8 cellular contexts compared by ENCODE assay signal in the genomic region with DNA sequence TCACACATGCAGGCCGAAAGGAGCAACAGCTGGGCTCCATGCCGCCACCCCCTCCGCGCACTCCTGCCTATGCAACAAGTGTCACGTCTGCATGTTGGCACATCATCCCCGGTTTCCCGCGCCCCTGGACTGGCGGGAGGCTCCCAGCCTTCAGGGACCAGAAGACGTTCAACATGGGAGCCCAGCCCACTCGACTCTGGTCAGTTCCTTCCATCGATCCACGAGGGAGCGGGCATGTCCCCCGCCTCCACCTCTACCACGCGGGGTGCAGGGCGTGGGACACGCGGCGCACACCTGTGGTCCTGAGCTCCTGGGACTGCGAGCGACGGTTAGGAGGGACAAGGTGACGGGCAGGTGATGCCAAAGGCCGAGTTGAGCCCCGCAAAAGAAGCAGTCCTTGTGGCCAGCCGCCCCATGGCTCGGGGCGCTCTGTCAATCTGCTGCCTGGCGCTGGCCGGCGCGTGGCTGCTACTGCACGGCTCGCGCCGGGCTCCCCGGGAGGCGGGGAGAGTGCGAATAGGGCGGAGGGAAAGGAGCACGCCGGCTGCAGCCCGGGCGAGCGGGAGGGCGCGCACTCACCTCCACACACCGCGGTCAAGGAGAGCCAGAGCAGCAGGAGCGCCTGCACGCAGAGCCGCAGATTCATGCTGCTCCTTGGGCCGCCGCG. TPM values are rescaled to one million over a fixed set of nuclear protein-coding genes. Genes with fewer than 3 reads are reported as not detected.
DNase-seq lines count a peak whose midpoint lies in the region; ATAC-seq and TF ChIP-seq lines count a peak whose summit lies in the region.

No MANE protein-coding gene starts in this region.

- H3K9ac ChIP-seq in BLaER1: peak overlapping the region; percentile 38; the same call in 1 of the 2 replicates

- H3K4me2 ChIP-seq in BLaER1: peak overlapping the region; percentile 81

- no peaks in the 10 kb centered on the region for H3K9me3 Mint-ChIP-seq in stimulated activated naive CD8-positive, alpha-beta T cell treated with anti-CD3 and anti-CD28 coated beads, Interleukin-15, amount 100 ng/mL, for 72 hours

- no peak overlapping the region for H3K27ac Mint-ChIP-seq in stimulated activated naive CD8-positive, alpha-beta T cell treated with anti-CD3 and anti-CD28 coated beads, Interleukin-15, amount 100 ng/mL, for 72 hours

- peak; percentile 54 for DNase-seq in M059J (ENCODE audit: low read depth)
- no peak for DNase-seq in astrocyte of the spinal cord (ENCODE audit: low read depth, low spot score)
- no peak for DNase-seq in kidney epithelial cell (ENCODE audit: low read depth)
- DNase-seq in stimulated activated naive CD8-positive, alpha-beta T cell treated with anti-CD3 and anti-CD28 coated beads, Interleukin-15, amount 100 ng/mL, for 72 hours: peak in 1 of 2 donors; percentile 26
- no peak for DNase-seq in NCI-H526 treated with DMSO at 0.1 percent for 48 hours (lab: John Stamatoyannopoulos, UW)

- H3K27me3 ChIP-seq in BLaER1 (peaks cover 88% of the 10 kb centered on the region), kidney epithelial cell (ENCODE audit: control insufficient read depth, insufficient read depth, low read length) (peaks cover 18% of the 10 kb centered on the region)

- H3K27me3 Mint-ChIP-seq in stimulated activated naive CD8-positive, alpha-beta T cell treated with anti-CD3 and anti-CD28 coated beads, Interleukin-15, amount 100 ng/mL, for 72 hours: peaks cover 28% of the 10 kb centered on the region

- TF ChIP-seq CTCF in astrocyte of the spinal cord (IDR thresholded peaks at IDR 0.05; ENCODE audit: low read depth, low read length) (no peak), kidney epithelial cell (IDR thresholded peaks at IDR 0.05; ENCODE audit: insufficient read depth, low read length, poor library complexity, severe bottlenecking) (no peak)

- no peaks in the 10 kb centered on the region for H3K36me3 ChIP-seq in BLaER1
- H3K36me3 ChIP-seq in kidney epithelial cell (ENCODE audit: control insufficient read depth, insufficient read depth, low read length): no peaks in the 10 kb centered on the region

- ATAC-seq in GM19351 (IDR thresholded peaks at IDR 0.05; ENCODE audit: unreplicated experiment) (peak; percentile 44), HG03159 (IDR thresholded peaks at IDR 0.05; ENCODE audit: unreplicated experiment) (no peak)
- peak; percentile 70 for ATAC-seq in stimulated activated naive CD8-positive, alpha-beta T cell treated with anti-CD3 and anti-CD28 coated beads, Interleukin-15, amount 100 ng/mL, for 72 hours

- H3K9me3 ChIP-seq in BLaER1: peaks cover 12% of the 10 kb centered on the region

- no peak overlapping the region for H3K27ac ChIP-seq in BLaER1

- H3K4me3 ChIP-seq in BLaER1 (peak overlapping the region; percentile 67), astrocyte of the spinal cord (ENCODE audit: low read depth, low read length) (peak overlapping the region; percentile 21), kidney epithelial cell (ENCODE audit: low read depth, low read length) (peak overlapping the region; percentile 17)

- peaks cover 16% of the 10 kb centered on the region for H3K4me1 ChIP-seq in BLaER1

- peaks cover 29% of the 10 kb centered on the region for H3K4me1 Mint-ChIP-seq in stimulated activated naive CD8-positive, alpha-beta T cell treated with anti-CD3 and anti-CD28 coated beads, Interleukin-15, amount 100 ng/mL, for 72 hours

- peak overlapping the region; percentile 76 to 83 for H3K4me3 Mint-ChIP-seq in stimulated activated naive CD8-positive, alpha-beta T cell treated with anti-CD3 and anti-CD28 coated beads, Interleukin-15, amount 100 ng/mL, for 72 hours

- H4K20me1 ChIP-seq in BLaER1: peaks cover 23% of the 10 kb centered on the region; the same call in 1 of the 2 replicates

- in situ Hi-C loops in astrocyte of the spinal cord (cut with HindIII; ENCODE audit: low sequenced_read_pairs): no loop called here

RNA-seq across cellular contexts. Expression of a gene that starts 0.6 kb away (rescaled TPM):
- 1.9 and 2.1 TPM in 2 replicates for total RNA-seq in M059J (2014; rRNA removed; shearing (Covaris generic))
- total RNA-seq in kidney epithelial cell: 0.14 and 0.17 TPM in 2 replicates

Comparison
In these comparisons a context has a peak if more than half of its experiments do, and no peak if none do; other contexts are left out.
1. H3K4me3 ChIP-seq: peak in every context shown above with its lines; median percentile 67 in BLaER1; 21 in astrocyte of the spinal cord; 17 in kidney epithelial cell.